Comparison of ENCODE assay signal across 23 cellular contexts in genomic region chr11:133660202-133660568, GRCh38.
A peak's percentile ranks its signal among the peaks of the same experiment; 100 is the strongest.
DNase-seq lines count a peak whose midpoint lies in the region; ATAC-seq and TF ChIP-seq lines count a peak whose summit lies in the region.
"Had no signal": no experiment of that assay in that cellular context is flagged by ENCODE, and none has a peak within 500 bp of the region (broad histone marks: within the 10 kb centered on the region; RNA-seq: fewer than 3 reads in every experiment).

No MANE protein-coding gene starts in this region.

- H3K9me3 ChIP-seq in iPS-18a (ENCODE audit: control insufficient read depth, low read depth, low read length) (no peaks in the 10 kb centered on the region), psoas muscle (no peaks in the 10 kb centered on the region), mesenchymal stem cell (ENCODE audit: control insufficient read depth, low read length) (peaks cover 2% of the 10 kb centered on the region)

- no peak overlapping the region for H4K8ac ChIP-seq in mesenchymal stem cell (ENCODE audit: low read length)

- no peak overlapping the region for H3K23ac ChIP-seq in mesenchymal stem cell (ENCODE audit: low read length in 2 of 2)

- intact Hi-C loops in psoas muscle (cut with DNase I): no loop called here

- H3K36me3 ChIP-seq in iPS-18a (ENCODE audit: control insufficient read depth, low read depth, low read length) (no peaks in the 10 kb centered on the region), psoas muscle (ENCODE audit: insufficient read depth in 1 of 2, low read depth in 1 of 2) (no peaks in the 10 kb centered on the region), mesenchymal stem cell (ENCODE audit: control insufficient read depth in 1 of 2, insufficient read depth in 2 of 2, low read depth in 1 of 2, low read length in 2 of 2) (no peaks in the 10 kb centered on the region)

- H3K27ac ChIP-seq in iPS-18a (ENCODE audit: low read length) (no peak overlapping the region), psoas muscle (no peak overlapping the region), mesenchymal stem cell (ENCODE audit: low read length, poor library complexity, severe bottlenecking) (no peak overlapping the region)
- H3K27ac ChIP-seq: KMS-11, RWPE1 had no signal

- no peak overlapping the region for H2AK5ac ChIP-seq in mesenchymal stem cell (ENCODE audit: low read length, severe bottlenecking)

- WGBS in psoas muscle, 3 donors: 59 to 71% (median 67%) methylated on average over 5 of the region's 5 CpGs
- 89% methylated on average over 3 of the region's 5 CpGs for WGBS in mesenchymal stem cell

- H3K4me1 ChIP-seq in iPS-18a (ENCODE audit: control insufficient read depth, low read depth, low read length) (peaks cover 22% of the 10 kb centered on the region), psoas muscle (no peaks in the 10 kb centered on the region), mesenchymal stem cell (ENCODE audit: control insufficient read depth, insufficient read depth, low read depth, low read length) (no peaks in the 10 kb centered on the region)

- no peak overlapping the region for H4K91ac ChIP-seq in mesenchymal stem cell (ENCODE audit: low read length)

- no peak overlapping the region for H3K4me2 ChIP-seq in mesenchymal stem cell (ENCODE audit: low read length, poor library complexity, severe bottlenecking)
- H3K4me2 ChIP-seq: KMS-11 had no signal

- TF ChIP-seq CTCF in psoas muscle (IDR thresholded peaks at IDR 0.05): no peak

- H3K4ac ChIP-seq in mesenchymal stem cell (ENCODE audit: low read depth in 1 of 2, low read length in 2 of 2): no peak overlapping the region

- no peak overlapping the region for H2BK12ac ChIP-seq in mesenchymal stem cell (ENCODE audit: low read length in 2 of 2)

- no peak overlapping the region for H3K18ac ChIP-seq in mesenchymal stem cell (ENCODE audit: low read depth in 1 of 2, low read length in 2 of 2)

- no peak overlapping the region for H2BK15ac ChIP-seq in mesenchymal stem cell (ENCODE audit: low read depth, poor library complexity, severe bottlenecking)

- peak; percentile 71 for DNase-seq in NCI-H748 (lab: John Stamatoyannopoulos, UW; ENCODE audit: unreplicated experiment)
- DNase-seq in NCI-H748 treated with DMSO at 0.1 percent for 48 hours (lab: John Stamatoyannopoulos, UW): no peak
- peak; percentile 6 for DNase-seq in ecto neural progenitor cell (ENCODE audit: low spot score)
- no peak for DNase-seq in psoas muscle
- DNase-seq in mesenchymal stem cell: no peak
- no peak for DNase-seq in activated T-cell treated with anti-CD3 and anti-CD28 coated beads, Interleukin-2, amount 50 U/mL, for 1 hour
- DNase-seq: 8988T, Calu3, DMS79 treated with DMSO at 0.1 percent for 48 hours, GF-D8, HFFc6, IMR-90, MM.1S, NCI-H1694, NCI-H2029 treated with DMSO at 0.1 percent for 48 hours, NCI-H345, NCI-H510A treated with DMSO at 0.1 percent for 48 hours, SHP77 had no signal

- H3K79me1 ChIP-seq in mesenchymal stem cell (replicated peaks; ENCODE audit: low read length, poor library complexity, severe bottlenecking): no peaks in the 10 kb centered on the region

- H3K9ac ChIP-seq in iPS-18a (ENCODE audit: low read length) (no peak overlapping the region), mesenchymal stem cell (ENCODE audit: low read length) (no peak overlapping the region)
- H3K9ac ChIP-seq: KMS-11 had no signal

- H2AFZ ChIP-seq in mesenchymal stem cell (ENCODE audit: low read depth, low read length): no peak overlapping the region

- H2BK120ac ChIP-seq in mesenchymal stem cell (ENCODE audit: low read depth, low read length): no peak overlapping the region

- H3K14ac ChIP-seq in mesenchymal stem cell (ENCODE audit: low read length in 2 of 2): no peak overlapping the region

- H3K27me3 ChIP-seq in iPS-18a (ENCODE audit: control insufficient read depth, insufficient read depth, low read length) (no peaks in the 10 kb centered on the region), psoas muscle (ENCODE audit: insufficient read depth in 3 of 3, low read length in 2 of 3) (peaks cover 0 to 9% (median 0%) of the 10 kb centered on the region in 3 donors), mesenchymal stem cell (ENCODE audit: control insufficient read depth in 1 of 2, insufficient read depth in 1 of 2, low read length in 2 of 2) (no peaks in the 10 kb centered on the region)

- peak overlapping the region; percentile 1 for H3K4me3 ChIP-seq in iPS-18a (ENCODE audit: low read length)
- H3K4me3 ChIP-seq in psoas muscle: no peak overlapping the region
- H3K4me3 ChIP-seq in mesenchymal stem cell (ENCODE audit: insufficient read depth in 1 of 2, low read depth in 1 of 2, low read length in 2 of 2): no peak overlapping the region

- no peak overlapping the region for H2BK5ac ChIP-seq in mesenchymal stem cell (ENCODE audit: low read depth, low read length, poor library complexity, severe bottlenecking)

- ATAC-seq in GM19467 (IDR thresholded peaks at IDR 0.05; ENCODE audit: unreplicated experiment): no peak
- ATAC-seq in psoas muscle: no peak
- ATAC-seq: Panc1 had no signal

Comparison
In these comparisons a context has a peak if more than half of its experiments do, and no peak if none do; other contexts are left out.
1. DNase-seq: peak in NCI-H748 (single experiment) and ecto neural progenitor cell (single experiment); none in NCI-H748 treated with DMSO at 0.1 percent for 48 hours (single experiment), psoas muscle (0 of 2), mesenchymal stem cell (single experiment) and activated T-cell treated with anti-CD3 and anti-CD28 coated beads, Interleukin-2, amount 50 U/mL, for 1 hour (single experiment).